1 cellular context compared by ENCODE assay signal in genomic region chr6:149558029-149558428, GRCh38.
"Had no signal": no experiment of that assay in that cellular context is flagged by ENCODE, and none has a peak within 500 bp of the region (broad histone marks: within the 10 kb centered on the region; RNA-seq: fewer than 3 reads in every experiment).

No MANE protein-coding gene starts in this region.

- H3K36me3 ChIP-seq: MG63 had no signal

- H3K9me3 ChIP-seq: MG63 had no signal

- H3K4me3 ChIP-seq: MG63 had no signal
